Comparison of ENCODE assay signal across 8 cellular contexts in genomic region chr5:150409638-150410523, GRCh38. TPM values are rescaled to one million over a fixed set of nuclear protein-coding genes. Genes with fewer than 3 reads are reported as not detected.
DNase-seq lines count a peak whose midpoint lies in the region; ATAC-seq and TF ChIP-seq lines count a peak whose summit lies in the region.

No MANE protein-coding gene starts in this region.

- no peak for TF ChIP-seq EP300 in stomach (IDR thresholded peaks at IDR 0.05)

- intact Hi-C loops in stomach (cut with DNase I; ENCODE audit: low total_unique reads) = no loop called here

- peak overlapping the region; percentile 99 for H3K27ac Mint-ChIP-seq in endothelial cell (ENCODE audit: unreplicated experiment)

- H3K4me3 ChIP-seq in BJ (ENCODE audit: low read depth, low read length) (no peak overlapping the region), stomach (peak overlapping the region; percentile 46 to 57 (median 52))

- H3K27me3 Mint-ChIP-seq in endothelial cell (ENCODE audit: unreplicated experiment) = peaks cover 10% of the 10 kb centered on the region

- CTCF ChIA-PET in BJ (lab: Yijun Ruan, JAX) = interaction anchor here (0.6 to 1.1 kb wide), 3 partner anchors 10 to 54 kb away, joined by 3 read pairs; no protein-coding TSS in a partner anchor

- TF ChIP-seq POLR2A in GM18951 (IDR thresholded peaks at IDR 0.05; ENCODE audit: extremely low read depth, insufficient read depth, insufficient read length) = peak; percentile 57
- TF ChIP-seq POLR2A in stomach (IDR thresholded peaks at IDR 0.05) = no peak

- no peaks in the 10 kb centered on the region for H3K36me3 Mint-ChIP-seq in endothelial cell (ENCODE audit: low read depth, unreplicated experiment)

- peak overlapping the region; percentile 82 for H3K4me3 Mint-ChIP-seq in endothelial cell (ENCODE audit: unreplicated experiment)

- DNase-seq in BJ (ENCODE audit: low read depth) (peak; percentile 58), NCI-H510A (lab: John Stamatoyannopoulos, UW) (peak; percentile 40), endothelial cell (ENCODE audit: low spot score) (peak; percentile 80), medulla oblongata (ENCODE audit: extremely low spot score) (peak; percentile 98), stomach (peak; percentile 85)
- peak; percentile 32 for DNase-seq in activated CD4-positive, alpha-beta T cell treated with anti-CD3 and anti-CD28 coated beads, Interleukin-2, amount 50 U/mL, for 1 hour

- in situ Hi-C loops in GM18951 (cut with MboI; ENCODE audit: low sequenced_read_pairs, unreplicated experiment) = no loop called here

- H3K9me3 ChIP-seq in stomach = no peaks in the 10 kb centered on the region

- H3K36me3 ChIP-seq in BJ (ENCODE audit: control insufficient read depth, insufficient read depth, low read length) (no peaks in the 10 kb centered on the region), stomach (peaks cover 16 to 42% (median 23%) of the 10 kb centered on the region in 4 donors)

- POLR2A ChIA-PET in BJ (lab: Charles Lee) = interaction anchor here (0.6 kb wide), 1 partner anchor 11 kb away, joined by 6 read pairs; no protein-coding TSS in a partner anchor

- peak overlapping the region; percentile 61 to 96 (median 86) for H3K27ac ChIP-seq in stomach

- ATAC-seq in HG03439 (IDR thresholded peaks at IDR 0.05; ENCODE audit: unreplicated experiment) = peak; percentile 25

- H3K27me3 ChIP-seq in BJ (ENCODE audit: control insufficient read depth, insufficient read depth, low read length) = no peaks in the 10 kb centered on the region
- H3K27me3 ChIP-seq in stomach = no peaks in the 10 kb centered on the region

- TF ChIP-seq CTCF in BJ (IDR thresholded peaks at IDR 0.05; ENCODE audit: insufficient read depth, low read depth, low read length) = no peak
- no peak for TF ChIP-seq CTCF in endothelial cell (IDR thresholded peaks at IDR 0.05; ENCODE audit: unreplicated experiment)
- no peak for TF ChIP-seq CTCF in stomach (IDR thresholded peaks at IDR 0.05)

- peaks cover 23% of the 10 kb centered on the region for H3K4me1 Mint-ChIP-seq in endothelial cell (ENCODE audit: unreplicated experiment)

- H3K9me3 Mint-ChIP-seq in endothelial cell (ENCODE audit: unreplicated experiment) = no peaks in the 10 kb centered on the region

- H3K4me1 ChIP-seq in stomach = peaks cover 17 to 55% (median 38%) of the 10 kb centered on the region in 4 donors

- 5 to 11% (median 7%) methylated on average over 15 of the region's 15 CpGs for WGBS in stomach, 5 donors

RNA-seq across cellular contexts. Expression of gene CD74, which starts 2.8 kb away (rescaled TPM):
- 0.28 and 0.31 TPM in 2 replicates for polyA plus RNA-seq in BJ (2011; rRNA removed)
- polyA minus RNA-seq in BJ (2011; rRNA and poly(A)+ RNA removed) = not detected in 2 replicates
- 170 TPM for total RNA-seq in endothelial cell (ENCODE audit: unreplicated experiment)
- total RNA-seq in stomach = 1,000 to 10,000 TPM in 1 of 5 donors, 100 to 1,000 TPM in 4; 102 to 1,185 (median 324) TPM
- 100 to 1,000 TPM; 177 to 883 (median 268) TPM for polyA plus RNA-seq in stomach

RNA-seq across cellular contexts. Expression of gene RPS14, which starts 39.7 kb away (rescaled TPM):
- polyA plus RNA-seq in BJ (2011; rRNA removed) (2,496 and 3,512 TPM in 2 replicates), stomach (1,000 to 10,000 TPM; 4,327 to 6,427 (median 4,820) TPM)
- 426 and 724 TPM in 2 replicates for polyA minus RNA-seq in BJ (2011; rRNA and poly(A)+ RNA removed)
- total RNA-seq in endothelial cell (ENCODE audit: unreplicated experiment) (2,784 TPM), stomach (1,000 to 10,000 TPM in 4 of 5 donors, 100 to 1,000 TPM in 1; 899 to 3,971 (median 1,858) TPM)

RNA-seq across cellular contexts. Expression of gene TCOF1, which starts 52.4 kb away (rescaled TPM):
- 5.7 and 9.7 TPM in 2 replicates for polyA plus RNA-seq in BJ (2011; rRNA removed)
- 11.3 and 11.7 TPM in 2 replicates for polyA minus RNA-seq in BJ (2011; rRNA and poly(A)+ RNA removed)
- 41.5 TPM for total RNA-seq in endothelial cell (ENCODE audit: unreplicated experiment)
- total RNA-seq in stomach = 10 to 100 TPM; 13.6 to 47.8 (median 36.2) TPM
- polyA plus RNA-seq in stomach = 10 to 100 TPM; 11.7 to 74.1 (median 14.0) TPM

Comparison
In these comparisons a context has a peak if more than half of its experiments do, and no peak if none do; other contexts are left out.
1. DNase-seq: peak in every context shown above with its lines; median percentile 98 in medulla oblongata; 85 in stomach; 80 in endothelial cell; 58 in BJ; 40 in NCI-H510A; 32 in activated CD4-positive, alpha-beta T cell treated with anti-CD3 and anti-CD28 coated beads, Interleukin-2, amount 50 U/mL, for 1 hour.